ENCODE assay signal across 18 cellular contexts in the genomic region with DNA sequence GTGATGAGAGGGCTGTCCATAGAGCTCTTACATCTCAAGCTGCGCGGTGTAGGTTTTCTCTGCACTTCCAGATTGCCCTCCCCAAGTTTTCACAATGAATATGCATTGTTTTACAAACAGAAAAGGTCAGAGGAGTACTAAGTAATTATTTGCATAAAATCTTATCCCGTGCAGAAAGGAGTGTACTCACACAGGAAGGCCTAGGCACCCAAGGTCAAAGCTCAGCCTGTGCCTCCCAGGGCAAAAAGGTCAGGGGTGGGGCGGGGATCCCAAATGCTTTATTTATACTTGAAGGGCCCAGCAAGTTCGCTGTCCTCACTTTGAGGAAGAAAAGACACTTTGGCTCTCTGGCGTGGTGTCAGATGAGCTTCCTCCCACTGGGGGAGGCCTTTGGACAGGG. TPM values are rescaled to one million over a fixed set of nuclear protein-coding genes. Genes with fewer than 3 reads are reported as not detected.
DNase-seq lines count a peak whose midpoint lies in the region; ATAC-seq and TF ChIP-seq lines count a peak whose summit lies in the region.
"Had no signal": no experiment of that assay in that cellular context is flagged by ENCODE, and none has a peak within 500 bp of the region (broad histone marks: within the 10 kb centered on the region; RNA-seq: fewer than 3 reads in every experiment).

No MANE protein-coding gene starts in this region.

- TF ChIP-seq POLR2A in upper lobe of left lung (IDR thresholded peaks at IDR 0.05), result no peak

- H3K4me3 ChIP-seq in heart right ventricle (no peak overlapping the region), mucosa of rectum (ENCODE audit: low read length in 2 of 2) (no peak overlapping the region), upper lobe of left lung (no peak overlapping the region)

- no peak for TF ChIP-seq EP300 in upper lobe of left lung (IDR thresholded peaks at IDR 0.05)

- H3K27ac ChIP-seq in heart right ventricle (peak overlapping the region in 6 of 10 donors; percentile 37 to 84 (median 44)), mucosa of rectum (ENCODE audit: low read depth in 2 of 2, low read length in 2 of 2) (peak overlapping the region; percentile 84 to 96), upper lobe of left lung (peak overlapping the region; percentile 6 to 77 (median 58))

- TF ChIP-seq CTCF in heart right ventricle (IDR thresholded peaks at IDR 0.05) (no peak), chondrocyte (IDR thresholded peaks at IDR 0.05) (no peak), upper lobe of left lung (IDR thresholded peaks at IDR 0.05) (no peak)

- intact Hi-C loops in heart right ventricle (cut with DNase I) (loop anchor here in 4 of 10 donors (5.0 kb wide), 2 partner anchors 70 to 80 kb away; no protein-coding TSS in a partner anchor), Right ventricle myocardium inferior (cut with DNase I) (no loop called here)

- H3K4me1 ChIP-seq in heart right ventricle (peaks cover 7 to 93% (median 50%) of the 10 kb centered on the region in 9 donors), mucosa of rectum (ENCODE audit: control insufficient read depth in 2 of 2, insufficient read depth in 2 of 2, low read length in 2 of 2) (peaks cover 29 to 46% of the 10 kb centered on the region in 2 donors), upper lobe of left lung (peaks cover 37 to 72% (median 56%) of the 10 kb centered on the region in 4 donors)

- no peak for DNase-seq in heart right ventricle
- no peak for DNase-seq in Right ventricle myocardium inferior (ENCODE audit: missing footprints)
- DNase-seq in chondrocyte (ENCODE audit: low spot score), result no peak
- DNase-seq in upper lobe of left lung, result no peak
- DNase-seq in stimulated activated CD4-positive, alpha-beta T cell treated with anti-CD3 and anti-CD28 coated beads, Interleukin-2, amount 100 ng/mL, for 48 hours, result no peak
- DNase-seq: activated CD4-positive, alpha-beta T cell treated with anti-CD3 and anti-CD28 coated beads, Interleukin-2, amount 50 U/mL, for 48 hours; activated T-cell treated with anti-CD3 and anti-CD28 coated beads, Interleukin-2, amount 50 U/mL, for 4 hours; CD4-positive, alpha-beta memory T cell; effector memory CD8-positive, alpha-beta T cell; HCEC 1CT; Karpas-422; naive B cell; NCI-H1105; stimulated activated naive CD4-positive, alpha-beta T cell had no signal

- ATAC-seq in heart right ventricle (no peak), Right ventricle myocardium inferior (no peak), upper lobe of left lung (ENCODE audit: low FRiP score in 2 of 2) (no peak), HG02970 (IDR thresholded peaks at IDR 0.05; ENCODE audit: low FRiP score, unreplicated experiment) (no peak), HG02678 (IDR thresholded peaks at IDR 0.05; ENCODE audit: unreplicated experiment) (no peak)
- ATAC-seq: activated T-cell treated with anti-CD3 and anti-CD28 coated beads, Interleukin-2, amount 50 U/mL, for 4 hours; effector memory CD8-positive, alpha-beta T cell had no signal

- H3K27me3 ChIP-seq in heart right ventricle (no peaks in the 10 kb centered on the region), mucosa of rectum (ENCODE audit: control insufficient read depth in 2 of 2, insufficient read depth in 2 of 2, low read length in 2 of 2) (no peaks in the 10 kb centered on the region), upper lobe of left lung (no peaks in the 10 kb centered on the region)

- H3K9me3 ChIP-seq in heart right ventricle, result no peaks in the 10 kb centered on the region
- no peaks in the 10 kb centered on the region for H3K9me3 ChIP-seq in mucosa of rectum (ENCODE audit: control insufficient read depth in 2 of 2, low read length in 2 of 2)
- no peaks in the 10 kb centered on the region for H3K9me3 ChIP-seq in upper lobe of left lung

- WGBS in heart right ventricle, 2 donors, result 68 to 75% methylated on average over 6 of the region's 6 CpGs
- 60 to 66% methylated on average over 6 of the region's 6 CpGs for WGBS in upper lobe of left lung, 2 donors

- H3K9me3 Mint-ChIP-seq in chondrocyte (ENCODE audit: low read depth), result no peaks in the 10 kb centered on the region
- H3K9me3 Mint-ChIP-seq: activated T-cell treated with anti-CD3 and anti-CD28 coated beads, Interleukin-2, amount 50 U/mL, for 4 hours; CD4-positive, alpha-beta memory T cell; effector memory CD8-positive, alpha-beta T cell; naive B cell had no signal

- H3K36me3 Mint-ChIP-seq in chondrocyte (ENCODE audit: low read depth), result peaks cover 47% of the 10 kb centered on the region

- H3K36me3 ChIP-seq in heart right ventricle, result peaks cover 0 to 66% (median 16%) of the 10 kb centered on the region in 9 donors
- H3K36me3 ChIP-seq in mucosa of rectum (ENCODE audit: control insufficient read depth in 2 of 2, insufficient read depth in 2 of 2, low read length in 2 of 2), result peaks cover 22 to 24% of the 10 kb centered on the region in 2 donors
- peaks cover 0 to 37% (median 19%) of the 10 kb centered on the region in 4 donors for H3K36me3 ChIP-seq in upper lobe of left lung

- H3K9ac ChIP-seq in mucosa of rectum (ENCODE audit: low read depth in 1 of 2, low read length in 2 of 2), result peak overlapping the region in 1 of 2 donors; percentile 9

- H3K4me3 Mint-ChIP-seq in chondrocyte (ENCODE audit: unreplicated experiment), result peak overlapping the region; percentile 3
- H3K4me3 Mint-ChIP-seq: activated naive CD8-positive, alpha-beta T cell; activated T-cell treated with anti-CD3 and anti-CD28 coated beads, Interleukin-2, amount 50 U/mL, for 4 hours; CD4-positive, alpha-beta memory T cell; effector memory CD8-positive, alpha-beta T cell; naive B cell had no signal

- peak overlapping the region; percentile 74 for H3K27ac Mint-ChIP-seq in chondrocyte (ENCODE audit: unreplicated experiment)
- H3K27ac Mint-ChIP-seq: activated naive CD8-positive, alpha-beta T cell; CD4-positive, alpha-beta memory T cell; effector memory CD8-positive, alpha-beta T cell; naive B cell had no signal

- no peaks in the 10 kb centered on the region for H3K27me3 Mint-ChIP-seq in chondrocyte (ENCODE audit: low read depth)
- H3K27me3 Mint-ChIP-seq: activated naive CD8-positive, alpha-beta T cell; CD4-positive, alpha-beta memory T cell; effector memory CD8-positive, alpha-beta T cell; naive B cell had no signal

- peaks cover 91% of the 10 kb centered on the region for H3K4me1 Mint-ChIP-seq in chondrocyte (ENCODE audit: low read depth)

RNA-seq across cellular contexts. Expression of a gene that starts 10.3 kb away (rescaled TPM):
- total RNA-seq in heart right ventricle (10 to 100 TPM in 2 of 10 donors, 1 to 10 TPM in 8; 4.7 to 15.5 (median 7.5) TPM), Right ventricle myocardium inferior (5.5 TPM), chondrocyte (0.32 to 0.70 TPM (median 0.38 TPM) in 3 replicates), upper lobe of left lung (10 to 100 TPM in 5 of 6 donors, 1 to 10 TPM in 1; 9.6 to 58.7 (median 19.4) TPM)
- 1 to 10 TPM in 1 of 2 donors, under 1 TPM in 1; 0.75 to 2.4 TPM for polyA plus RNA-seq in heart right ventricle
